9 cellular contexts compared by ENCODE assay signal in the genomic region with DNA sequence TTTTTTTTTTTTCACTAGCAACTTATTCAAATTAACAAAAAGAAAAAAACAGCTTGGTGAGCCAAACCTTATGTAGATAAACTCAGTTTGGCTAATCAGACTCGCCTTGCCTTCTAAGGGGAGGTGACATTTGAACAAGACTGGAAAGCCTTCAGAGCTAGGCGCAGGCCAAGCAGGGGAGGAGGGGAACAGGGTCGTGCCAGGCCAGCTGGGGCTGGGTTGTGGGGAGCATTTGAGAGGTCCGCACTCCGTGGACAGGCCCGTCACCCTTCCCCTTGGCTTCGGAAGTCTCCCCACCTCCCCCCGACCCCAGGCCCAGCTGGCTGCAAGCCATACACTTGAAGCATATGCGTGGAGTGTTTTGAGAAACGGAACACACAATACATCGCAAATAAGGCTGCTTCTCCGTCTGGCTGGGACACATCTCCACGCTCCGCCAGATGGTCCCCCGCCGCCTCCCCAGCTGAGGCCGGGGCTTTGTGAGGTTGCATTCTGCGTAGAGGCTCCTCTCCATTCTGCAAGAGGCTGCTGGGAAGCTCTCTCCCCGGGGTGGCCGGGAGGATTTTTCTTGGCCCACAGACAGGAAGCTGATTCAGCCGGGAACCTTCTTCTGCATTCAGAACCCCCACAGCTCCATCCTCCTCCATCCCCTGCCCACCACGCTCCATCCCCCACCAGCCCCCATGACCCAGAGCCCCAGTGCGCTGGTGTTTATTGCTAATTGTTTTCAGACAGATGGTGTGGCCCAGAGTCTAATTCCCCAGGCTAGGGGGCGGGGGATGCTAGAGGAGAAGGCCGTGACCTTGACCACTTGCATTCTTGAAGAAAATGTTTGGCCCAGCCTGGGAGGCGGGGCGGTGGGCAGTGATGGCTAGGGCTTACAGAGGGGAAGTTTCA.
DNase-seq lines count a peak whose midpoint lies in the region; ATAC-seq, FAIRE-seq and TF ChIP-seq lines count a peak whose summit lies in the region.
"Had no signal": no experiment of that assay in that cellular context is flagged by ENCODE, and none has a peak within 500 bp of the region (broad histone marks: within the 10 kb centered on the region; RNA-seq: fewer than 3 reads in every experiment).

No MANE protein-coding gene starts in this region.

- POLR2A ChIA-PET in A549 (lab: Yijun Ruan, JAX) = interaction anchor here (0.6 kb wide), 1 partner anchor 1293 kb away, joined by 6 read pairs; no protein-coding TSS in a partner anchor

- TF ChIP-seq CTCF in A549 (IDR thresholded peaks at IDR 0.05) = no peak
- TF ChIP-seq CTCF in WERI-Rb-1 (IDR thresholded peaks at IDR 0.05; ENCODE audit: low read depth, low read length) = no peak

- CTCF ChIA-PET in A549 (lab: Yijun Ruan, JAX) = interaction anchor here (0.5 to 1.1 kb wide), 4 partner anchors 9 to 147 kb away, joined by 3 to 4 read pairs (median 3); no protein-coding TSS in a partner anchor

- H3K4me2 ChIP-seq in A549 = peak overlapping the region; percentile 43

- H3K4me1 ChIP-seq in A549 (peaks cover 23% of the 10 kb centered on the region), HUES6 (ENCODE audit: control insufficient read depth, insufficient read depth, low read length) (peaks cover 25% of the 10 kb centered on the region)

- DNase-seq in A549 (ENCODE audit: low read depth in 1 of 2, low spot score in 1 of 2) (peak; percentile 44 to 45), WERI-Rb-1 (peak; percentile 98), left ventricle myocardium superior (peak; percentile 88), retina (peak; percentile 92), germinal center (ENCODE audit: low spot score) (no peak), NCI-H1930 (lab: John Stamatoyannopoulos, UW) (no peak)
- no peak for DNase-seq in stimulated activated CD8-positive, alpha-beta memory T cell treated with anti-CD3 and anti-CD28 coated beads, Interleukin-4, amount 100 ng/mL, for 48 hours

- H3K4me3 ChIP-seq in A549 (no peak overlapping the region), HUES6 (ENCODE audit: low read depth, low read length) (no peak overlapping the region), WERI-Rb-1 (ENCODE audit: low read depth, low read length) (peak overlapping the region; percentile 13)

- WGBS in A549 (ENCODE audit: missing lambda C conversion rate) = 66% methylated on average over 27 of the region's 27 CpGs

- peak overlapping the region; percentile 50 to 75; a peak in 4 of 6 replicates for H3K27ac ChIP-seq in A549
- H3K27ac ChIP-seq in HUES6 (ENCODE audit: low read depth, low read length) = no peak overlapping the region; the same call in 1 of the 2 replicates
- peak overlapping the region; percentile 99 for H3K27ac ChIP-seq in WERI-Rb-1

- peak; percentile 31 to 73; a peak in 5 of 6 replicates for ATAC-seq in A549
- peak; percentile 84 for ATAC-seq in left ventricle myocardium superior

- H3K36me3 ChIP-seq in HUES6 (ENCODE audit: control insufficient read depth, insufficient read depth, low read length) (no peaks in the 10 kb centered on the region), WERI-Rb-1 (peaks cover 14% of the 10 kb centered on the region)

- TF ChIP-seq RAD21 in A549 (conservative IDR thresholded peaks at IDR 0.05 in 1 of 2, IDR thresholded peaks at IDR 0.05 in 1 of 2) = no peak

- H3K9me3 ChIP-seq in A549 (no peaks in the 10 kb centered on the region), HUES6 (ENCODE audit: control insufficient read depth, insufficient read depth, low read depth, low read length) (no peaks in the 10 kb centered on the region), WERI-Rb-1 (ENCODE audit: severe bottlenecking) (no peaks in the 10 kb centered on the region)

- no peak for FAIRE-seq in A549 (lab: Jason Lieb, UNC)
- FAIRE-seq: G401.6 had no signal

- intact Hi-C loops in left ventricle myocardium superior (cut with micrococcal nuclease) = no loop called here

- peak overlapping the region; percentile 17 for H3K9ac ChIP-seq in HUES6 (ENCODE audit: low read length)

- no peak for TF ChIP-seq EP300 in A549 (IDR thresholded peaks at IDR 0.05)

- H3K27me3 ChIP-seq in HUES6 (ENCODE audit: control insufficient read depth, insufficient read depth, low read length) (no peaks in the 10 kb centered on the region), WERI-Rb-1 (ENCODE audit: insufficient read depth, low read depth, severe bottlenecking) (no peaks in the 10 kb centered on the region)

- no peak for TF ChIP-seq POLR2A in A549 (IDR thresholded peaks at IDR 0.05; ENCODE audit: low read length)

TF ChIP-seq in A549, 52 proteins besides CTCF, POLR2A, EP300 and RAD21:
- no peak for TF ChIP-seq NR3C1 (IDR thresholded peaks at IDR 0.05)
- 0 out of 2 replicates have a peak, but pooled peaks have one; percentile 10 for TF ChIP-seq ESRRA (IDR thresholded peaks at IDR 0.05; ENCODE audit: borderline replicate concordance, low read length)

Comparison
In these comparisons a context has a peak if more than half of its experiments do, and no peak if none do; other contexts are left out.
1. DNase-seq: peak in A549 (2 of 2), WERI-Rb-1 (single experiment), left ventricle myocardium superior (single experiment) and retina (single experiment); none in stimulated activated CD8-positive, alpha-beta memory T cell treated with anti-CD3 and anti-CD28 coated beads, Interleukin-4, amount 100 ng/mL, for 48 hours (single experiment), germinal center (single experiment) and NCI-H1930 (0 of 2).